8 cellular contexts compared by ENCODE assay signal in the genomic region with DNA sequence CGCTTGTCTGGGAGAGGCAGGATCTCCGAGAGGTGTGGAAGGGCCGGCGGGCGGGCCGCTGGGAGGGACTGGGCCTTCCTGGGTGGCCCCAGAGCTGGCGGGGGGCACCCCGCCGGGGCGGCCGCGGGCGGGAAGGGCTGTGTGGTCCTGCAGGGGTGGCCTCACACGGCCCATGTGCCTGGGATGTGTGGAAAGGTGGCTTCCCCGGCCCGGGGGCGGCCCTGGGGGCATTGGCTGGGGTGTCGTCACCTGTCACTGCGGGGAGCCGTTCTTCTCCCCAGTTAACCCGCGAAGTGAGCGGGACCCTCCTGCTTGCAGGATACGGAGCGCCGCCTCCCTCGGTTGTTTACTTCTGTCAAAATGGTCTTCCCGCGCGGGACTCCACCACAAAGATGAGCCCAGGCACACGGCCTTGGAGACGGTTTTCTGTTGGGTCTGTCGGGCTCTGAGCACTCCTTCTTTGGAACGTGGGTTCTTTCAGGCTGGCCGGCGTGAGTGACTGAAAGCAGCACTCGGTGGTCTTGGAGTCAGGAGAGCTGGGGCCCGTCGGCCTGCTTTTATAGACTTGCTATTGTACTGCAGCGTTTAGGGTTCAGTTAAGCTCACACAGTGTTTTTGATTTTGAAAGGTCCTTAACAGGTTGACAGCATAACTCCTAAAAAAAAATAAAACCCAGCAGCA. TPM values are rescaled to one million over a fixed set of nuclear protein-coding genes. Genes with fewer than 3 reads are reported as not detected.
DNase-seq lines count a peak whose midpoint lies in the region; ATAC-seq and TF ChIP-seq lines count a peak whose summit lies in the region.

No MANE protein-coding gene starts in this region.

- H3K4me1 Mint-ChIP-seq in activated naive CD8-positive, alpha-beta T cell (ENCODE audit: low read depth) = peaks cover 48% of the 10 kb centered on the region

- H3K36me3 Mint-ChIP-seq in activated naive CD8-positive, alpha-beta T cell = no peaks in the 10 kb centered on the region

- H3K4me3 ChIP-seq in RWPE2 (ENCODE audit: severe bottlenecking) = peak overlapping the region; percentile 89
- H3K4me3 ChIP-seq in left ventricle myocardium inferior = peak overlapping the region; percentile 98
- H3K4me3 ChIP-seq in prostate gland = peak overlapping the region; percentile 67 to 94

- H3K9me3 ChIP-seq in RWPE2 (ENCODE audit: severe bottlenecking) = no peaks in the 10 kb centered on the region
- no peaks in the 10 kb centered on the region for H3K9me3 ChIP-seq in left ventricle myocardium inferior (replicated peaks)
- H3K9me3 ChIP-seq in prostate gland = no peaks in the 10 kb centered on the region

- intact Hi-C loops in left ventricle myocardium inferior (cut with micrococcal nuclease) (no loop called here), prostate gland (cut with DNase I) (loop anchor here (5.0 to 10.0 kb wide), 3 partner anchors 66 to 353 kb away; no protein-coding TSS in a partner anchor)

- WGBS in prostate gland = under 1% methylated on average over 32 of the region's 40 CpGs

- peak overlapping the region; percentile 95 for H3K27ac Mint-ChIP-seq in activated naive CD8-positive, alpha-beta T cell

- peaks cover 29% of the 10 kb centered on the region for H3K4me1 ChIP-seq in RWPE2 (ENCODE audit: insufficient read depth, poor library complexity, severe bottlenecking)
- peaks cover 65% of the 10 kb centered on the region for H3K4me1 ChIP-seq in left ventricle myocardium inferior
- H3K4me1 ChIP-seq in prostate gland (replicated peaks) = no peaks in the 10 kb centered on the region

- DNase-seq in A172 (ENCODE audit: low spot score) = peak; percentile 30
- no peak for DNase-seq in RWPE2 (ENCODE audit: low spot score)
- peak; percentile 18 for DNase-seq in left ventricle myocardium inferior
- DNase-seq in prostate gland (ENCODE audit: low spot score) = peak; percentile 25
- DNase-seq in HuH-7.5 (ENCODE audit: low spot score) = no peak

- peak overlapping the region; percentile 96 for H3K4me3 Mint-ChIP-seq in activated naive CD8-positive, alpha-beta T cell

- H3K36me3 ChIP-seq in RWPE2 (ENCODE audit: low read depth) (peaks cover 35% of the 10 kb centered on the region), left ventricle myocardium inferior (no peaks in the 10 kb centered on the region), prostate gland (no peaks in the 10 kb centered on the region)

- peak overlapping the region; percentile 58 for H3K27ac ChIP-seq in RWPE2 (ENCODE audit: poor library complexity, severe bottlenecking)
- peak overlapping the region; percentile 94 for H3K27ac ChIP-seq in left ventricle myocardium inferior (replicated peaks)
- peak overlapping the region; percentile 76 to 88 for H3K27ac ChIP-seq in prostate gland

- no peak for TF ChIP-seq CTCF in RWPE2 (IDR thresholded peaks at IDR 0.05; ENCODE audit: poor library complexity, severe bottlenecking)
- TF ChIP-seq CTCF in left ventricle myocardium inferior (IDR thresholded peaks at IDR 0.05; ENCODE audit: borderline replicate concordance) = no peak
- no peak for TF ChIP-seq CTCF in prostate gland (IDR thresholded peaks at IDR 0.05)

- no peak for TF ChIP-seq POLR2A in prostate gland (IDR thresholded peaks at IDR 0.05)

- peaks cover 2% of the 10 kb centered on the region for H3K27me3 Mint-ChIP-seq in activated naive CD8-positive, alpha-beta T cell

- no peaks in the 10 kb centered on the region for H3K9me3 Mint-ChIP-seq in activated naive CD8-positive, alpha-beta T cell (ENCODE audit: low read depth)

- ATAC-seq in GM18519 (IDR thresholded peaks at IDR 0.05; ENCODE audit: low FRiP score, unreplicated experiment) = peak; percentile 16
- ATAC-seq in HG03060 (IDR thresholded peaks at IDR 0.05; ENCODE audit: low read depth, unreplicated experiment) = peak; percentile 18
- peak; percentile 33 for ATAC-seq in RWPE2 (ENCODE audit: low read depth)

- no peaks in the 10 kb centered on the region for H3K27me3 ChIP-seq in RWPE2 (ENCODE audit: insufficient read depth, poor library complexity, severe bottlenecking)
- peaks cover 2% of the 10 kb centered on the region for H3K27me3 ChIP-seq in left ventricle myocardium inferior (ENCODE audit: low read depth)
- no peaks in the 10 kb centered on the region for H3K27me3 ChIP-seq in prostate gland (replicated peaks; ENCODE audit: insufficient read depth)

RNA-seq across cellular contexts. Expression of a gene that starts 0.7 kb away (rescaled TPM):
- total RNA-seq in A172 (2014; rRNA removed; shearing (Covaris generic)) = 68.1 and 89.3 TPM in 2 replicates
- 20.9 TPM for total RNA-seq in left ventricle myocardium inferior
- 10 to 100 TPM; 25.6 to 38.8 TPM for total RNA-seq in prostate gland

Comparison
In these comparisons a context has a peak if more than half of its experiments do, and no peak if none do; other contexts are left out.
1. DNase-seq: peak in A172 (single experiment), left ventricle myocardium inferior (single experiment) and prostate gland (single experiment); none in RWPE2 (single experiment) and HuH-7.5 (single experiment).
2. Peak in every context shown above with its lines, with median percentiles within 50 percentile points of each other: ATAC-seq, H3K27ac ChIP-seq and H3K4me3 ChIP-seq.